9 cellular contexts compared by ENCODE assay signal in genomic region chr4:80335226-80335553, GRCh38. TPM values are rescaled to one million over a fixed set of nuclear protein-coding genes. Genes with fewer than 3 reads are reported as not detected.
DNase-seq lines count a peak whose midpoint lies in the region; ATAC-seq and TF ChIP-seq lines count a peak whose summit lies in the region.
"Had no signal": no experiment of that assay in that cellular context is flagged by ENCODE, and none has a peak within 500 bp of the region (broad histone marks: within the 10 kb centered on the region; RNA-seq: fewer than 3 reads in every experiment).

No MANE protein-coding gene starts in this region.

- DNase-seq in BE2C (no peak), NB4 (ENCODE audit: low read depth) (no peak), nephron progenitor cell (no peak), middle frontal gyrus (ENCODE audit: extremely low spot score, low spot score) (no peak), NCI-H1105 treated with DMSO at 0.1 percent for 48 hours (lab: John Stamatoyannopoulos, UW) (no peak), NCI-H2171 (lab: John Stamatoyannopoulos, UW) (no peak)
- DNase-seq in effector memory CD8-positive, alpha-beta T cell = no peak

- TF ChIP-seq POLR2A in NB4 (IDR thresholded peaks at IDR 0.05; ENCODE audit: extremely low read depth, insufficient read length) = no peak

- peak overlapping the region; percentile 78 for H3K4me3 ChIP-seq in BE2C (ENCODE audit: low read depth, low read length)
- peak overlapping the region; percentile 62 for H3K4me3 ChIP-seq in NB4 (ENCODE audit: low read depth, low read length)

- peaks cover 8% of the 10 kb centered on the region in 2 donors for H3K4me1 Mint-ChIP-seq in effector memory CD8-positive, alpha-beta T cell (ENCODE audit: low read depth in 2 of 2)
- no peaks in the 10 kb centered on the region for H3K4me1 Mint-ChIP-seq in nephron progenitor cell

- no peak overlapping the region for H3K27ac Mint-ChIP-seq in effector memory CD8-positive, alpha-beta T cell
- no peak overlapping the region for H3K27ac Mint-ChIP-seq in nephron progenitor cell

- TF ChIP-seq CTCF in BE2C (IDR thresholded peaks at IDR 0.05; ENCODE audit: low read depth, low read length) (no peak), NB4 (IDR thresholded peaks at IDR 0.05; ENCODE audit: low read depth, low read length) (no peak), nephron progenitor cell (IDR thresholded peaks at IDR 0.05) (no peak)

- peak overlapping the region; percentile 71 to 80 for H3K4me3 Mint-ChIP-seq in effector memory CD8-positive, alpha-beta T cell
- H3K4me3 Mint-ChIP-seq in nephron progenitor cell = peak overlapping the region; percentile 89

- no peaks in the 10 kb centered on the region for H3K9me3 Mint-ChIP-seq in effector memory CD8-positive, alpha-beta T cell
- no peaks in the 10 kb centered on the region for H3K9me3 Mint-ChIP-seq in nephron progenitor cell

- no peak for ATAC-seq in effector memory CD8-positive, alpha-beta T cell (replicated peaks)
- ATAC-seq in esophagus mucosa = no peak

- H3K27me3 ChIP-seq in BE2C = peaks cover 21% of the 10 kb centered on the region

- peaks cover 24 to 26% of the 10 kb centered on the region in 2 donors for H3K27me3 Mint-ChIP-seq in effector memory CD8-positive, alpha-beta T cell
- peaks cover 32% of the 10 kb centered on the region for H3K27me3 Mint-ChIP-seq in nephron progenitor cell (ENCODE audit: low read depth, poor library complexity)

- H3K9me3 ChIP-seq in BE2C = no peaks in the 10 kb centered on the region

- H3K4me1 ChIP-seq in BE2C = no peaks in the 10 kb centered on the region

- no peaks in the 10 kb centered on the region for H3K36me3 ChIP-seq in BE2C

- H3K36me3 Mint-ChIP-seq in effector memory CD8-positive, alpha-beta T cell (ENCODE audit: insufficient read depth) = no peaks in the 10 kb centered on the region
- no peaks in the 10 kb centered on the region for H3K36me3 Mint-ChIP-seq in nephron progenitor cell (ENCODE audit: low read depth)

RNA-seq across cellular contexts. Expression of gene CFAP299, which starts 0.3 kb away (rescaled TPM):
- not detected for polyA plus RNA-seq in BE2C (2012; ENCODE audit: insufficient read depth, insufficient read length, low read depth)
- not detected for total RNA-seq in esophagus mucosa
- total RNA-seq: foreskin keratinocyte had no signal
- polyA plus RNA-seq: foreskin keratinocyte had no signal
